14 cellular contexts compared by ENCODE assay signal in the genomic region with DNA sequence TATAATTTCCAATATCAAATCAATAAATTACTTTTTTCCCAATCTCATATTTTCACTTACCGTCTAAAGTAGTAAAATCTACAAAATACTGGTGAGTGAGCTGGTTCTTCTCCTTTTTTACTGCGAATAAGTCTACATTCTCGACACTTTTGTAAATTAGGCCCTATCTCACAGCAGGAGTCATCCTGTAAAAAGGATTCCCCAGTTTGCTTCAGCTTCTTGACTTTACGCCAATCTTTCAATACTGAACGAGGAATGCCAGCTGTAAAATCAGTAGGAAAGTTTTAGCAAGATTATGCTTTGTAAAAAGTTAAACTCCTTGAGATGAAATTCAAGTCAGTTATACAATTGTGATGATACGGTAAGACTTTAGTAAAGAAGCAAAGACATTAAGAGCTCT.
DNase-seq lines count a peak whose midpoint lies in the region; ATAC-seq and TF ChIP-seq lines count a peak whose summit lies in the region.
"Had no signal": no experiment of that assay in that cellular context is flagged by ENCODE, and none has a peak within 500 bp of the region (broad histone marks: within the 10 kb centered on the region; RNA-seq: fewer than 3 reads in every experiment).

No MANE protein-coding gene starts in this region.

- H3K9me3 ChIP-seq in cardiac muscle cell (ENCODE audit: low read depth) (no peaks in the 10 kb centered on the region), heart right ventricle (no peaks in the 10 kb centered on the region), endocrine pancreas (ENCODE audit: control insufficient read depth, low read length) (no peaks in the 10 kb centered on the region)
- H3K9me3 ChIP-seq: A549, Peyer's patch had no signal

- 52 to 53% methylated on average over 6 of the region's 6 CpGs for WGBS in heart right ventricle, 2 donors

- H3K9ac ChIP-seq in endocrine pancreas (ENCODE audit: control insufficient read depth, insufficient read depth, low read length): no peak overlapping the region

- H3K27ac ChIP-seq in cardiac muscle cell (peak overlapping the region; percentile 4), heart right ventricle (no peak overlapping the region)
- H3K27ac ChIP-seq: A549, Peyer's patch had no signal

- no peak for ATAC-seq in heart right ventricle
- ATAC-seq: A549 had no signal

- no peak for TF ChIP-seq CTCF in cardiac muscle cell (IDR thresholded peaks at IDR 0.05; ENCODE audit: low read depth, low read length)
- TF ChIP-seq CTCF in heart right ventricle (IDR thresholded peaks at IDR 0.05): no peak

- DNase-seq in cardiac muscle cell (ENCODE audit: low read depth in 1 of 2, low spot score in 1 of 2) (peak in 1 of 2 donors; percentile 38), heart right ventricle (no peak), NCI-H446 treated with DMSO at 0.1 percent for 48 hours (lab: John Stamatoyannopoulos, UW) (peak; percentile 5), NOMO-1 treated with DMSO at 0.1 percent for 48 hours (lab: John Stamatoyannopoulos, UW; ENCODE audit: unreplicated experiment) (no peak), SK-N-DZ (ENCODE audit: low spot score) (no peak), NCI-H774 (lab: John Stamatoyannopoulos, UW) (no peak)
- DNase-seq in activated CD4-positive, alpha-beta T cell treated with anti-CD3 and anti-CD28 coated beads, Interleukin-2, amount 50 U/mL, for 48 hours: no peak
- DNase-seq: NCI-H2029 treated with DMSO at 0.1 percent for 48 hours, NCI-H2227 treated with DMSO at 0.1 percent for 48 hours, NCI-H748 treated with DMSO at 0.1 percent for 48 hours, Peyer's patch, Right ventricle myocardium superior had no signal

- no peaks in the 10 kb centered on the region for H3K27me3 ChIP-seq in cardiac muscle cell
- H3K27me3 ChIP-seq in heart right ventricle: no peaks in the 10 kb centered on the region
- H3K27me3 ChIP-seq in endocrine pancreas (ENCODE audit: control insufficient read depth, insufficient read depth, low read length): no peaks in the 10 kb centered on the region
- H3K27me3 ChIP-seq: Peyer's patch had no signal

- intact Hi-C loops in heart right ventricle (cut with DNase I): loop anchor here in 3 of 10 donors (10.0 kb wide), 1 partner anchor 514 kb away; no protein-coding TSS in a partner anchor

- H3K36me3 ChIP-seq in cardiac muscle cell (peaks cover 63% of the 10 kb centered on the region), heart right ventricle (peaks cover 0 to 82% (median 9%) of the 10 kb centered on the region in 9 donors), endocrine pancreas (ENCODE audit: control insufficient read depth, insufficient read depth, low read length) (no peaks in the 10 kb centered on the region)

- no peak overlapping the region for H3K4me3 ChIP-seq in cardiac muscle cell
- no peak overlapping the region for H3K4me3 ChIP-seq in heart right ventricle
- peak overlapping the region; percentile 18 for H3K4me3 ChIP-seq in endocrine pancreas (ENCODE audit: control insufficient read depth, insufficient read depth, low read length)
- H3K4me3 ChIP-seq: A549, Peyer's patch had no signal

- H3K4me1 ChIP-seq in cardiac muscle cell (ENCODE audit: low read depth): peaks cover 7% of the 10 kb centered on the region
- H3K4me1 ChIP-seq in heart right ventricle: peaks cover 0 to 40% (median 26%) of the 10 kb centered on the region in 9 donors
- peaks cover 39% of the 10 kb centered on the region for H3K4me1 ChIP-seq in endocrine pancreas (ENCODE audit: control insufficient read depth, insufficient read depth, low read length)
